8 cellular contexts compared by ENCODE assay signal in the genomic region with DNA sequence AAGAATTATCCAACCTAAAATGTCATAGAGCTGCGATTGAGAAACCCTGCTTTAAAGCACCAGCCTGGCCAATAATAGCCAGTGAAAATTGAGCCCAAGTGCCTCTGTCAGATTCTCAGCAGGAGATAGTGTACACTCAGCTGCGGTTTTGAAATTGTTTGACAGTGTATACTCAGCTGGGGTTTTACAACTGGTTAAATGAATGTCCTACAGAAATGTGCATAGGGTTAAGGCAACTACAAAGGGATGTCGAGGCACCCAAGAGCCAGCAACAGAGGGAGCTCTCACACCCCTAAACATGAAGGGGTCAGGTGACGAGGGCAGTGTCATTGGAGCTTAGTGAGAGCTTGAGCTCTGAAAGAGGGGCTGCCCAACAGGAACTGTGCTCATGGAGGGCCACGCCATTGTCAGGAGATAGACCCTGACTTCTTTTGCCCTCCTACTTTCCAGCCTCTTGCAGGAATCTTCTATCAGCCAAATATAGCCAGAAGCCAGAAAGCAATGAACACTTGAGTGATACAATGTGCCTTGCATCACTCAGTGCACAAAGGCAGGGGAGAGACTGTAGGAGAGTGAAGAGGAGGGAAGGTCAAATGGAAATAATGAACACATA. TPM values are rescaled to one million over a fixed set of nuclear protein-coding genes. Genes with fewer than 3 reads are reported as not detected.
DNase-seq lines count a peak whose midpoint lies in the region; ATAC-seq and TF ChIP-seq lines count a peak whose summit lies in the region.

No MANE protein-coding gene starts in this region.

- TF ChIP-seq CTCF in endothelial cell (IDR thresholded peaks at IDR 0.05; ENCODE audit: unreplicated experiment): no peak

- H3K36me3 Mint-ChIP-seq in activated CD4-positive, alpha-beta memory T cell treated with anti-CD3 and anti-CD28 coated beads, Interleukin-2, amount 10 ng/mL, durations not matched to agents 7 days and 5 days (ENCODE audit: low read depth): no peaks in the 10 kb centered on the region
- H3K36me3 Mint-ChIP-seq in endothelial cell (ENCODE audit: low read depth, unreplicated experiment): no peaks in the 10 kb centered on the region

- POLR2A ChIA-PET in activated CD4-positive, alpha-beta memory T cell treated with anti-CD3 and anti-CD28 coated beads, Interleukin-2, amount 10 ng/mL, durations not matched to agents 7 days and 5 days (lab: Charles Lee): no interaction called here

- no peaks in the 10 kb centered on the region for H3K4me1 Mint-ChIP-seq in activated CD4-positive, alpha-beta memory T cell treated with anti-CD3 and anti-CD28 coated beads, Interleukin-2, amount 10 ng/mL, durations not matched to agents 7 days and 5 days
- H3K4me1 Mint-ChIP-seq in endothelial cell (ENCODE audit: unreplicated experiment): peaks cover 4% of the 10 kb centered on the region

- CTCF ChIA-PET in activated CD4-positive, alpha-beta memory T cell treated with anti-CD3 and anti-CD28 coated beads, Interleukin-2, amount 10 ng/mL, durations not matched to agents 7 days and 5 days (lab: Charles Lee): interaction anchor here (0.6 to 3.3 kb wide), 18 partner anchors 10 to 243 kb away, joined by 3 to 10 read pairs (median 4); a partner anchor contains a TSS

- no peaks in the 10 kb centered on the region for H3K27me3 Mint-ChIP-seq in activated CD4-positive, alpha-beta memory T cell treated with anti-CD3 and anti-CD28 coated beads, Interleukin-2, amount 10 ng/mL, durations not matched to agents 7 days and 5 days
- no peaks in the 10 kb centered on the region for H3K27me3 Mint-ChIP-seq in endothelial cell (ENCODE audit: unreplicated experiment)

- DNase-seq in CD1c-positive myeloid dendritic cell (ENCODE audit: extremely low spot score) (peak; percentile 27), NCI-H2107 treated with DMSO at 0.1 percent for 48 hours (lab: John Stamatoyannopoulos, UW; ENCODE audit: unreplicated experiment) (peak; percentile 94), fibroblast of peridontal ligament (ENCODE audit: extremely low read depth) (peak; percentile 69), endothelial cell (ENCODE audit: low spot score) (no peak)
- peak; percentile 58 for DNase-seq in activated CD4-positive, alpha-beta memory T cell treated with anti-CD3 and anti-CD28 coated beads, Interleukin-2, amount 10 ng/mL, durations not matched to agents 7 days and 5 days
- DNase-seq in stimulated activated CD4-positive, alpha-beta T cell treated with anti-CD3 and anti-CD28 coated beads, Interleukin-15, amount 100 ng/mL, for 1 hour (ENCODE audit: low read depth in 1 of 2, low spot score in 1 of 2): peak; percentile 11 to 17

- no peak overlapping the region for H3K4me3 Mint-ChIP-seq in activated CD4-positive, alpha-beta memory T cell treated with anti-CD3 and anti-CD28 coated beads, Interleukin-2, amount 10 ng/mL, durations not matched to agents 7 days and 5 days
- H3K4me3 Mint-ChIP-seq in endothelial cell (ENCODE audit: unreplicated experiment): no peak overlapping the region

- no peaks in the 10 kb centered on the region for H3K9me3 Mint-ChIP-seq in activated CD4-positive, alpha-beta memory T cell treated with anti-CD3 and anti-CD28 coated beads, Interleukin-2, amount 10 ng/mL, durations not matched to agents 7 days and 5 days
- no peaks in the 10 kb centered on the region for H3K9me3 Mint-ChIP-seq in endothelial cell (ENCODE audit: unreplicated experiment)

- no peak overlapping the region for H3K27ac Mint-ChIP-seq in activated CD4-positive, alpha-beta memory T cell treated with anti-CD3 and anti-CD28 coated beads, Interleukin-2, amount 10 ng/mL, durations not matched to agents 7 days and 5 days
- no peak overlapping the region for H3K27ac Mint-ChIP-seq in endothelial cell (ENCODE audit: unreplicated experiment)

- ATAC-seq in GM21576 (IDR thresholded peaks at IDR 0.05; ENCODE audit: unreplicated experiment): peak; percentile 66
- no peak for ATAC-seq in GM19397 (IDR thresholded peaks at IDR 0.05; ENCODE audit: unreplicated experiment)

RNA-seq across cellular contexts. Expression of a gene that starts 15.1 kb away (rescaled TPM):
- not detected for total RNA-seq in activated CD4-positive, alpha-beta memory T cell treated with anti-CD3 and anti-CD28 coated beads, Interleukin-2, amount 10 ng/mL, durations not matched to agents 7 days and 5 days
- 8.3 TPM for total RNA-seq in endothelial cell (ENCODE audit: unreplicated experiment)

RNA-seq across cellular contexts. Expression of a gene that starts 18.7 kb away (rescaled TPM):
- 10 to 100 TPM; 75.6 to 76.3 TPM for total RNA-seq in activated CD4-positive, alpha-beta memory T cell treated with anti-CD3 and anti-CD28 coated beads, Interleukin-2, amount 10 ng/mL, durations not matched to agents 7 days and 5 days
- total RNA-seq in endothelial cell (ENCODE audit: unreplicated experiment): 68.3 TPM
